Comparison of ENCODE assay signal across 1 cellular context in genomic region chr14:85342858-85343607, GRCh38.
A peak's percentile ranks its signal among the peaks of the same experiment; 100 is the strongest.
TF ChIP-seq lines count a peak whose summit lies in the region.

No MANE protein-coding gene starts in this region.

TF ChIP-seq in SK-N-SH, 30 proteins besides CTCF, POLR2A, EP300 and RAD21 (continued from another document):
- peak; percentile 28; the same call in 1 of the 2 replicates for TF ChIP-seq FOSL2 (IDR thresholded peaks at IDR 0.05; ENCODE audit: borderline replicate concordance, low read depth)
